In the genomic region with DNA sequence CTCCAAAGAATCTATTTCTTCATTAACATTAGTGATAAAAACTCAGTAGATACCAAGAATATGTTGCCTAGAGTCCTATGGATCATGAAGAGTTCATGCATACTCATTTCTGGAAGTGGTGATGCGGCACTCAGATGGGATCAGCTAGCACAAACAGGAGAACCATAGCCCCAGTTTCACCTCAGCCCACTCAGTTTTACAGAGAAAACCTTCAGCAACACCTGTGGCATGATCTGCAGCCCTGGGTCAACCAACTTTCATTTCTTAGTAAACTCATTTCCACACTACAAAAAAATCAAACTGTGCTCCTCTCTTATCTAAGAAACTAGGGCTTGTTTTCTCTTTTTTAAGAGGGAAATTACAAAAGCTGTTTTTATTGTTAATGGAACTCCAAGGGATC, we compare ENCODE assay signal across 25 cellular contexts.
A peak's percentile ranks its signal among the peaks of the same experiment; 100 is the strongest.
DNase-seq lines count a peak whose midpoint lies in the region; ATAC-seq and TF ChIP-seq lines count a peak whose summit lies in the region.
"Had no signal": no experiment of that assay in that cellular context is flagged by ENCODE, and none has a peak within 500 bp of the region (broad histone marks: within the 10 kb centered on the region; RNA-seq: fewer than 3 reads in every experiment).

No MANE protein-coding gene starts in this region.

- no peak for TF ChIP-seq CTCF in GM20000 (IDR thresholded peaks at IDR 0.05; ENCODE audit: extremely low read depth, missing control alignments)
- no peak for TF ChIP-seq CTCF in MM.1S (IDR thresholded peaks at IDR 0.05; ENCODE audit: low read length)

- H3K4me1 ChIP-seq in MM.1S (ENCODE audit: low read length), result peaks cover 10% of the 10 kb centered on the region; the same call in 1 of the 2 replicates
- H3K4me1 ChIP-seq: BE2C, BLaER1 had no signal

- ATAC-seq in HG03439 (IDR thresholded peaks at IDR 0.05; ENCODE audit: unreplicated experiment) (peak; percentile 48), GM18858 (IDR thresholded peaks at IDR 0.05; ENCODE audit: unreplicated experiment) (no peak)
- ATAC-seq: GM12878 had no signal

- H4K20me1 ChIP-seq in MM.1S (ENCODE audit: insufficient read depth, low read length), result no peaks in the 10 kb centered on the region
- H4K20me1 ChIP-seq: BLaER1 had no signal

- no peaks in the 10 kb centered on the region; the same call in 1 of the 2 replicates for H3F3A ChIP-seq in MM.1S (ENCODE audit: insufficient read depth, low read length)

- H3K9me2 ChIP-seq in MM.1S (replicated peaks; ENCODE audit: insufficient read depth, low read length), result no peaks in the 10 kb centered on the region

- H3K27me3 ChIP-seq in MM.1S (replicated peaks; ENCODE audit: insufficient read depth, low read length), result no peaks in the 10 kb centered on the region
- H3K27me3 ChIP-seq: BE2C, BLaER1 had no signal

- no peaks in the 10 kb centered on the region for H3K79me2 ChIP-seq in MM.1S (ENCODE audit: low read length)

- H3K27ac ChIP-seq in MM.1S (ENCODE audit: low read length), result no peak overlapping the region
- H3K27ac ChIP-seq: BLaER1 had no signal

- no peaks in the 10 kb centered on the region for H3K36me3 ChIP-seq in MM.1S (replicated peaks; ENCODE audit: insufficient read depth, low read length)
- H3K36me3 ChIP-seq: BE2C, BLaER1 had no signal

- H2AFZ ChIP-seq in MM.1S (ENCODE audit: low read length), result no peak overlapping the region

- H3K9me3 ChIP-seq in MM.1S (replicated peaks; ENCODE audit: insufficient read depth, low read length), result no peaks in the 10 kb centered on the region
- H3K9me3 ChIP-seq: BE2C, BLaER1 had no signal

- H3K4me3 ChIP-seq in MM.1S (ENCODE audit: low read length), result no peak overlapping the region
- H3K4me3 ChIP-seq: BLaER1, GM12878 had no signal

- H3K9ac ChIP-seq in MM.1S (ENCODE audit: low read length), result no peak overlapping the region
- H3K9ac ChIP-seq: BLaER1 had no signal

- DNase-seq in GM20000 (ENCODE audit: low spot score), result peak; percentile 4
- peak; percentile 49 for DNase-seq in MM.1S
- peak; percentile 43 for DNase-seq in RPMI8226
- DNase-seq in Kasumi-1 (lab: John Stamatoyannopoulos, UW), result no peak
- DNase-seq in NCI-H187 (lab: John Stamatoyannopoulos, UW), result no peak
- no peak for DNase-seq in activated effector memory CD4-positive, alpha-beta T cell treated with Interleukin-2 at 50 U/mL for 16 hours
- DNase-seq: 8988T; ACHN; BE2C; C1 segment of cervical spinal cord; CD4-positive, alpha-beta memory T cell; CD4-positive, CD25-positive, alpha-beta regulatory T cell; CD8-positive, alpha-beta memory T cell; COR-L47; DMS 273 treated with DMSO at 0.1 percent for 48 hours; DMS153; DMS53; DMS79; DND-41; EL; GDM1 had no signal

- H3K4me2 ChIP-seq in MM.1S (ENCODE audit: low read depth, low read length), result no peak overlapping the region
- H3K4me2 ChIP-seq: BLaER1 had no signal

Comparison
In these comparisons a context has a peak if more than half of its experiments do, and no peak if none do; other contexts are left out.
1. DNase-seq: peak in GM20000 (single experiment), MM.1S (single experiment) and RPMI8226 (single experiment); none in Kasumi-1 (0 of 2), NCI-H187 (0 of 2) and activated effector memory CD4-positive, alpha-beta T cell treated with Interleukin-2 at 50 U/mL for 16 hours (single experiment).